ENCODE assay signal across 9 cellular contexts in the genomic region with DNA sequence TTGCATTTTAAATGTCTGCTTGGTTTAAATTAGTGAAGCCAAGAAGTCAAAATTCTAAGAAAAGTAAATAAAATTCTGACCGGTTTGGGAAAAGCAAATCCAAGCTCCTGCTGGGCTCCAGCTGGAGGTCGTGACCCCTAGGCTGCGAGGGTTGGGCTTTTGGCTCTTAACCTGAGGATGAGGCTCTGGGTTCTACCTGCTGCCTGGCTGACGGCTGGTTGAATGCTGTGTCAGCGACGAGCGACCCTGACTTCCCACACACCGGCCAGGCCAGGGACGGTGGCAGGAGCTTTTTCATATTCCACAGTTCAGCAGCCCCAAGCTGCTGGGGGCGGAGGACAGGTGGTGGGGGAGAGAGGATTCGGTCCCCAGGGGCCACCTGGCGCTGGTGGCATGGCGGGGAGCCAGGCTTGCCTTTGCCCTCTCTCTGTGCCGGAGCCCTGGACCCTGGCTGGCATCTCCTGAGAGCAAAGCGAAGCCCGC. TPM values are rescaled to one million over a fixed set of nuclear protein-coding genes. Genes with fewer than 3 reads are reported as not detected.
DNase-seq lines count a peak whose midpoint lies in the region; ATAC-seq and TF ChIP-seq lines count a peak whose summit lies in the region.
"Had no signal": no experiment of that assay in that cellular context is flagged by ENCODE, and none has a peak within 500 bp of the region (broad histone marks: within the 10 kb centered on the region; RNA-seq: fewer than 3 reads in every experiment).

No MANE protein-coding gene starts in this region.

- H3K27ac Mint-ChIP-seq in activated naive CD8-positive, alpha-beta T cell = no peak overlapping the region
- H3K27ac Mint-ChIP-seq in activated naive CD8-positive, alpha-beta T cell treated with anti-CD3 and anti-CD28 coated beads, Interleukin-2, amount 50 U/mL, for 24 hours = no peak overlapping the region
- H3K27ac Mint-ChIP-seq in MCF 10A (ENCODE audit: low read depth, unreplicated experiment) = no peak overlapping the region
- no peak overlapping the region for H3K27ac Mint-ChIP-seq in memory B cell

- POLR2A ChIA-PET in MCF 10A (lab: Yijun Ruan, JAX) = no interaction called here

- no peaks in the 10 kb centered on the region for H3K36me3 Mint-ChIP-seq in activated naive CD8-positive, alpha-beta T cell
- no peaks in the 10 kb centered on the region for H3K36me3 Mint-ChIP-seq in activated naive CD8-positive, alpha-beta T cell treated with anti-CD3 and anti-CD28 coated beads, Interleukin-2, amount 50 U/mL, for 24 hours (ENCODE audit: low read depth)
- H3K36me3 Mint-ChIP-seq in MCF 10A (ENCODE audit: insufficient read depth, unreplicated experiment) (peaks cover 7% of the 10 kb centered on the region), memory B cell (no peaks in the 10 kb centered on the region)

- in situ Hi-C loops in transverse colon (cut with MboI; ENCODE audit: low pct_ligation_motif_present in 1 of 4, low pct_unique_long_range_greater_than_20kb in 1 of 4, low sequenced_read_pairs in 3 of 4) (no loop called here), gastrocnemius medialis (cut with MboI; ENCODE audit: low sequenced_read_pairs in 4 of 4) (no loop called here)

- no peak for TF ChIP-seq EP300 in transverse colon (IDR thresholded peaks at IDR 0.05; ENCODE audit: low read depth)

- H3K36me3 ChIP-seq in transverse colon (no peaks in the 10 kb centered on the region), gastrocnemius medialis (no peaks in the 10 kb centered on the region)
- H3K36me3 ChIP-seq: BLaER1 treated with 17β-estradiol and CSF1 and Interleukin-3, amounts not matched to agents 10 nM and 100 nM had no signal

- H3K4me1 ChIP-seq in transverse colon (peaks cover 5 to 14% (median 10%) of the 10 kb centered on the region in 4 donors), gastrocnemius medialis (no peaks in the 10 kb centered on the region)

- CTCF ChIA-PET in MCF 10A (lab: Yijun Ruan, JAX) = interaction anchor here (1.8 kb wide), 1 partner anchor 33 kb away, joined by 7 read pairs; no protein-coding TSS in a partner anchor

- TF ChIP-seq CTCF in MCF 10A (IDR thresholded peaks at IDR 0.05; ENCODE audit: unreplicated experiment) (no peak), transverse colon (IDR thresholded peaks at IDR 0.05) (no peak), gastrocnemius medialis (IDR thresholded peaks at IDR 0.05 in 4 of 5, conservative IDR thresholded peaks at IDR 0.05 in 1 of 5) (no peak)

- H3K4me1 Mint-ChIP-seq in activated naive CD8-positive, alpha-beta T cell (ENCODE audit: low read depth) = peaks cover 3% of the 10 kb centered on the region
- H3K4me1 Mint-ChIP-seq in activated naive CD8-positive, alpha-beta T cell treated with anti-CD3 and anti-CD28 coated beads, Interleukin-2, amount 50 U/mL, for 24 hours = no peaks in the 10 kb centered on the region
- peaks cover 6% of the 10 kb centered on the region for H3K4me1 Mint-ChIP-seq in MCF 10A (ENCODE audit: insufficient read depth, unreplicated experiment)
- H3K4me1 Mint-ChIP-seq in memory B cell = peaks cover 2% of the 10 kb centered on the region

- H3K27ac ChIP-seq in transverse colon (no peak overlapping the region), gastrocnemius medialis (no peak overlapping the region)
- H3K27ac ChIP-seq: BLaER1 treated with 17β-estradiol and CSF1 and Interleukin-3, amounts not matched to agents 10 nM and 100 nM had no signal

- 12 to 16% methylated on average over 5 to 16 of the region's 16 CpGs for WGBS in transverse colon (ENCODE audit: low coverage in 1 of 2), 2 donors

- no peak for DNase-seq in activated naive CD8-positive, alpha-beta T cell treated with anti-CD3 and anti-CD28 coated beads, Interleukin-2, amount 50 U/mL, for 24 hours
- DNase-seq in MCF 10A (ENCODE audit: unreplicated experiment) (no peak), memory B cell (ENCODE audit: low spot score in 2 of 2) (no peak), transverse colon (no peak), gastrocnemius medialis (no peak), NCI-H1092 (lab: John Stamatoyannopoulos, UW) (no peak)

- H3K4me3 Mint-ChIP-seq in activated naive CD8-positive, alpha-beta T cell = peak overlapping the region; percentile 63
- H3K4me3 Mint-ChIP-seq in activated naive CD8-positive, alpha-beta T cell treated with anti-CD3 and anti-CD28 coated beads, Interleukin-2, amount 50 U/mL, for 24 hours = no peak overlapping the region
- H3K4me3 Mint-ChIP-seq in MCF 10A (ENCODE audit: unreplicated experiment) (peak overlapping the region; percentile 79), memory B cell (peak overlapping the region; percentile 71)

- intact Hi-C loops in MCF 10A (cut with micrococcal nuclease) = no loop called here
- intact Hi-C loops in transverse colon (cut with DNase I; ENCODE audit: low total_unique reads) = no loop called here
- intact Hi-C loops in gastrocnemius medialis (cut with DNase I; ENCODE audit: low total_unique reads) = no loop called here

- ATAC-seq in activated naive CD8-positive, alpha-beta T cell treated with anti-CD3 and anti-CD28 coated beads, Interleukin-2, amount 50 U/mL, for 24 hours = no peak
- ATAC-seq in memory B cell (ENCODE audit: low read depth) = no peak
- ATAC-seq in HG03108 (IDR thresholded peaks at IDR 0.05; ENCODE audit: unreplicated experiment) = no peak
- no peak for ATAC-seq in gastrocnemius medialis

- no TSS peak for BruUV-seq in MCF 10A (replicated peaks; lab: Mats Ljungman, UMichigan)

- TF ChIP-seq POLR2A in transverse colon (IDR thresholded peaks at IDR 0.05) (no peak), gastrocnemius medialis (IDR thresholded peaks at IDR 0.05) (no peak)

- H3K4me3 ChIP-seq in transverse colon (peak overlapping the region in 3 of 4 donors; percentile 30 to 50 (median 42)), gastrocnemius medialis (peak overlapping the region in 1 of 4 donors; percentile 24)
- H3K4me3 ChIP-seq: BLaER1 treated with 17β-estradiol and CSF1 and Interleukin-3, amounts not matched to agents 10 nM and 100 nM had no signal

- peaks cover 22% of the 10 kb centered on the region for H3K27me3 Mint-ChIP-seq in activated naive CD8-positive, alpha-beta T cell
- peaks cover 40% of the 10 kb centered on the region for H3K27me3 Mint-ChIP-seq in activated naive CD8-positive, alpha-beta T cell treated with anti-CD3 and anti-CD28 coated beads, Interleukin-2, amount 50 U/mL, for 24 hours
- H3K27me3 Mint-ChIP-seq in MCF 10A (ENCODE audit: insufficient read depth, unreplicated experiment) = peaks cover 46% of the 10 kb centered on the region
- H3K27me3 Mint-ChIP-seq in memory B cell = peaks cover 11% of the 10 kb centered on the region

- no peaks in the 10 kb centered on the region for H3K9me3 Mint-ChIP-seq in activated naive CD8-positive, alpha-beta T cell (ENCODE audit: low read depth)
- H3K9me3 Mint-ChIP-seq in activated naive CD8-positive, alpha-beta T cell treated with anti-CD3 and anti-CD28 coated beads, Interleukin-2, amount 50 U/mL, for 24 hours = no peaks in the 10 kb centered on the region
- H3K9me3 Mint-ChIP-seq in MCF 10A (ENCODE audit: unreplicated experiment) (no peaks in the 10 kb centered on the region), memory B cell (no peaks in the 10 kb centered on the region)

- no peaks in the 10 kb centered on the region for H3K9me3 ChIP-seq in transverse colon
- H3K9me3 ChIP-seq in gastrocnemius medialis = no peaks in the 10 kb centered on the region

- H3K27me3 ChIP-seq in transverse colon = peaks cover 54% of the 10 kb centered on the region
- peaks cover 33 to 37% (median 35%) of the 10 kb centered on the region in 3 donors for H3K27me3 ChIP-seq in gastrocnemius medialis
- H3K27me3 ChIP-seq: BLaER1 treated with 17β-estradiol and CSF1 and Interleukin-3, amounts not matched to agents 10 nM and 100 nM had no signal

RNA-seq across cellular contexts. Expression of gene PLPP4, which starts 0.8 kb away (rescaled TPM):
- total RNA-seq in MCF 10A (2022) (0.86 and 1.3 TPM in 2 replicates), transverse colon (under 1 TPM in 2 of 4 donors, not detected in 2; 0.41 to 0.79 TPM), gastrocnemius medialis (not detected)
